ENCODE assay signal across 15 cellular contexts in genomic region chr7:38465946-38466345, GRCh38.
"Had no signal": no experiment of that assay in that cellular context is flagged by ENCODE, and none has a peak within 500 bp of the region (broad histone marks: within the 10 kb centered on the region; RNA-seq: fewer than 3 reads in every experiment).

No MANE protein-coding gene starts in this region.

- H3K4me3 ChIP-seq: coronary artery, stomach had no signal

- ATAC-seq: foreskin keratinocyte, left lobe of liver, natural killer cell, right cardiac atrium had no signal

- DNase-seq: activated B cell treated with CpG ODN at 0.5 μM for 24 hours; activated CD4-positive, alpha-beta T cell treated with anti-CD3 and anti-CD28 coated beads, Interleukin-2, amount 10 ng/mL, durations not matched to agents 7 days and 5 days; activated naive CD4-positive, alpha-beta T cell treated with anti-CD3 and anti-CD28 coated beads, Interleukin-2, amount 50 U/mL, for 16 hours; effector CD8-positive, alpha-beta T cell; foreskin keratinocyte; head of caudate nucleus; islet precursor cell; mammary epithelial cell; natural killer cell; right cardiac atrium; small intestine; stomach had no signal

- H3K27me3 ChIP-seq: foreskin keratinocyte, stomach had no signal

- H3K4me1 ChIP-seq: foreskin keratinocyte, stomach had no signal

- H3K36me3 ChIP-seq: stomach had no signal

- H3K9me3 ChIP-seq: stomach had no signal

- H3K27ac ChIP-seq: coronary artery, epithelial cell of prostate, foreskin keratinocyte, stomach had no signal
